Comparison of ENCODE assay signal across 14 cellular contexts in genomic region chr9:95383198-95383673, GRCh38.
DNase-seq lines count a peak whose midpoint lies in the region; ATAC-seq, FAIRE-seq and TF ChIP-seq lines count a peak whose summit lies in the region.
"Had no signal": no experiment of that assay in that cellular context is flagged by ENCODE, and none has a peak within 500 bp of the region (broad histone marks: within the 10 kb centered on the region; RNA-seq: fewer than 3 reads in every experiment).

No MANE protein-coding gene starts in this region.

- in situ Hi-C loops in mammary epithelial cell (cut with MboI; ENCODE audit: low sequenced_read_pairs in 2 of 2), result no loop called here

- no peaks in the 10 kb centered on the region for H3K27me3 ChIP-seq in mammary epithelial cell (ENCODE audit: insufficient read depth, low read length)
- no peaks in the 10 kb centered on the region for H3K27me3 ChIP-seq in breast epithelium
- H3K27me3 ChIP-seq: neural progenitor cell had no signal

- H3K9ac ChIP-seq in mammary epithelial cell (ENCODE audit: insufficient read depth, low read length), result no peak overlapping the region
- H3K9ac ChIP-seq: neural progenitor cell had no signal

- no peaks in the 10 kb centered on the region for H3K36me3 ChIP-seq in mammary epithelial cell (ENCODE audit: insufficient read depth, low read length)
- no peaks in the 10 kb centered on the region for H3K36me3 ChIP-seq in breast epithelium
- H3K36me3 ChIP-seq: neural progenitor cell had no signal

- H4K20me1 ChIP-seq in mammary epithelial cell (ENCODE audit: insufficient read depth, low read length), result no peaks in the 10 kb centered on the region

- no peak for FAIRE-seq in urothelium cell line (lab: Jason Lieb, UNC)
- FAIRE-seq: endometrium, islet of Langerhans had no signal

- no peak overlapping the region for H2AFZ ChIP-seq in mammary epithelial cell (ENCODE audit: low read depth, low read length)
- H2AFZ ChIP-seq: neural progenitor cell had no signal

- peak overlapping the region; percentile 40 for H3K4me2 ChIP-seq in mammary epithelial cell (ENCODE audit: insufficient read depth, low read depth, low read length)
- H3K4me2 ChIP-seq: neural progenitor cell had no signal

- H3K4me1 ChIP-seq in mammary epithelial cell (ENCODE audit: insufficient read depth, low read length) (peaks cover 19% of the 10 kb centered on the region), breast epithelium (peaks cover 0 to 4% of the 10 kb centered on the region in 2 donors)

- no peak overlapping the region for H3K4me3 ChIP-seq in mammary epithelial cell (replicated peaks in 1 of 3; ENCODE audit: insufficient read depth in 1 of 3, low read depth in 2 of 3, low read length in 3 of 3)
- H3K4me3 ChIP-seq in breast epithelium, result no peak overlapping the region
- H3K4me3 ChIP-seq: neural progenitor cell had no signal

- TF ChIP-seq CTCF in mammary epithelial cell (conservative IDR thresholded peaks at IDR 0.05 in 1 of 2, IDR thresholded peaks at IDR 0.05 in 1 of 2; ENCODE audit: extremely low read depth in 1 of 2, insufficient read depth in 1 of 2, low read depth in 1 of 2, low read length in 2 of 2) (no peak), breast epithelium (IDR thresholded peaks at IDR 0.05) (no peak)

- CTCF ChIA-PET in mammary epithelial cell (lab: Charles Lee; ENCODE audit: low non-redundant PET) (no interaction called here), HEK293T (lab: Yijun Ruan, JAX) (no interaction called here)

- DNase-seq in mammary epithelial cell (peak; percentile 50), breast epithelium (ENCODE audit: low spot score in 2 of 2) (no peak), RPMI7951 (ENCODE audit: low read depth) (peak; percentile 91), epithelial cell of prostate (ENCODE audit: low read depth, low spot score) (peak; percentile 16), urothelium cell line (ENCODE audit: low spot score) (peak; percentile 55), HEK293T (ENCODE audit: extremely low spot score) (no peak), NCI-H446 (lab: John Stamatoyannopoulos, UW) (no peak)
- DNase-seq: activated CD8-positive, alpha-beta T cell treated with anti-CD3 and anti-CD28 coated beads, Interleukin-2, amount 10 ng/mL, durations not matched to agents 7 days and 5 days; activated naive CD8-positive, alpha-beta T cell treated with anti-CD3 and anti-CD28 coated beads, Interleukin-2, amount 10 ng/mL, durations not matched to agents 7 days and 5 days; NCI-H1092 had no signal

- no peaks in the 10 kb centered on the region for H3K9me3 ChIP-seq in mammary epithelial cell (replicated peaks; ENCODE audit: insufficient read depth, low read length)
- no peaks in the 10 kb centered on the region for H3K9me3 ChIP-seq in breast epithelium

- intact Hi-C loops in mammary epithelial cell (cut with micrococcal nuclease) (no loop called here), breast epithelium (cut with DNase I; ENCODE audit: low total_unique reads) (no loop called here)

- no peak for ATAC-seq in GM19463 (IDR thresholded peaks at IDR 0.05; ENCODE audit: unreplicated experiment)
- ATAC-seq: activated CD8-positive, alpha-beta T cell treated with anti-CD3 and anti-CD28 coated beads, Interleukin-2, amount 10 ng/mL, durations not matched to agents 7 days and 5 days had no signal

- POLR2A ChIA-PET in HEK293T (lab: Yijun Ruan, JAX), result no interaction called here

- 6% methylated on average over 7 of the region's 7 CpGs for WGBS in mammary epithelial cell (ENCODE audit: low coverage, missing lambda C conversion rate)

- no TSS peak for BruUV-seq in mammary epithelial cell (replicated peaks; lab: Mats Ljungman, UMichigan)

- no peak for TF ChIP-seq POLR2A in breast epithelium (IDR thresholded peaks at IDR 0.05)

- H3K27ac ChIP-seq in mammary epithelial cell (ENCODE audit: insufficient read depth, low read depth, low read length) (no peak overlapping the region), breast epithelium (no peak overlapping the region), epithelial cell of prostate (peak overlapping the region; percentile 17)
- H3K27ac ChIP-seq: neural progenitor cell had no signal

- no peaks in the 10 kb centered on the region for H3K79me2 ChIP-seq in mammary epithelial cell (ENCODE audit: insufficient read depth, low read length)

- dilution Hi-C loops in mammary epithelial cell (cut with HindIII; ENCODE audit: low sequenced_read_pairs), result no loop called here

TF ChIP-seq in HEK293T, 16 proteins besides CTCF, POLR2A, EP300 and RAD21:
- TF ChIP-seq ARNT (IDR thresholded peaks at IDR 0.05) (no peak), ELF4 (IDR thresholded peaks at IDR 0.05) (no peak), FOXK2 (IDR thresholded peaks at IDR 0.05) (no peak), CTBP1 (IDR thresholded peaks at IDR 0.05; ENCODE audit: borderline replicate concordance) (no peak), L3MBTL2 (conservative IDR thresholded peaks at IDR 0.05) (no peak), TARDBP (IDR thresholded peaks at IDR 0.05) (no peak), LEF1 (IDR thresholded peaks at IDR 0.05; ENCODE audit: borderline replicate concordance) (no peak), NFRKB (IDR thresholded peaks at IDR 0.05) (no peak), BHLHE40 (IDR thresholded peaks at IDR 0.05; ENCODE audit: borderline replicate concordance) (no peak), FOXM1 (IDR thresholded peaks at IDR 0.05; ENCODE audit: borderline replicate concordance) (no peak), SP1 (IDR thresholded peaks at IDR 0.05) (no peak), ZNF384 (IDR thresholded peaks at IDR 0.05) (no peak), PKNOX1 (IDR thresholded peaks at IDR 0.05) (no peak), HDGF (IDR thresholded peaks at IDR 0.05; ENCODE audit: borderline replicate concordance) (no peak), FOXA1 (IDR thresholded peaks at IDR 0.05) (no peak), SUZ12 (IDR thresholded peaks at IDR 0.05) (no peak)

Comparison
In these comparisons a context has a peak if more than half of its experiments do, and no peak if none do; other contexts are left out.
1. DNase-seq: peak in mammary epithelial cell (single experiment), RPMI7951 (single experiment), epithelial cell of prostate (single experiment) and urothelium cell line (single experiment); none in breast epithelium (0 of 2), HEK293T (single experiment) and NCI-H446 (0 of 2).